In the genomic region with DNA sequence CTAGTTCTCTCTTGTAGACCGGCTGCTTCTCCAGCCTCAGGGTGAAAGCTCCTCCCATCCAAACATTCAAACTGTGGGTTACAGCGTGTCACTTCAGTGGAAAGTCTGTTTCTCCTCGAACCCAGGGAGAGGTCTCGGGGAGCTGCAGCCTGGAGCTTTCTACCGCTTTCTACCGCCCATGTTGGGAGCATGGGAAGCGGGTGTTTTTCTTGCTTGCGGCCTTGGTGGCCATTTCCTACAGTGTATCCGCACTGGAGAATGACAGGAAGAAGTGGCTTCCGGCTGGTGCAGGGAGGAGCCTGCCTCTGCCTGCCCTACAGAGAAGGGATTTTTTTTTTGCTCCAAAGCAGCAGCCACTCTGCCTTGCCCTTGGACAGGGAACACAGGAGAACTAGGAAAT, we compare ENCODE assay signal across 10 cellular contexts. TPM values are rescaled to one million over a fixed set of nuclear protein-coding genes. Genes with fewer than 3 reads are reported as not detected.
DNase-seq lines count a peak whose midpoint lies in the region; ATAC-seq and TF ChIP-seq lines count a peak whose summit lies in the region.
"Had no signal": no experiment of that assay in that cellular context is flagged by ENCODE, and none has a peak within 500 bp of the region (broad histone marks: within the 10 kb centered on the region; RNA-seq: fewer than 3 reads in every experiment).

No MANE protein-coding gene starts in this region.

- H3K4me3 Mint-ChIP-seq in activated T-cell treated with anti-CD3 and anti-CD28 coated beads, Interleukin-2, amount 50 U/mL, for 4 hours: peak overlapping the region; percentile 26

- H3K4me3 ChIP-seq in lower lobe of right lung (no peak overlapping the region), upper lobe of left lung (no peak overlapping the region)

- no peak for TF ChIP-seq EP300 in upper lobe of left lung (IDR thresholded peaks at IDR 0.05)

- no peaks in the 10 kb centered on the region for H3K27me3 Mint-ChIP-seq in activated T-cell treated with anti-CD3 and anti-CD28 coated beads, Interleukin-2, amount 50 U/mL, for 4 hours (ENCODE audit: low read depth)

- no peaks in the 10 kb centered on the region for H3K27me3 ChIP-seq in lower lobe of right lung (ENCODE audit: low read depth)
- no peaks in the 10 kb centered on the region for H3K27me3 ChIP-seq in upper lobe of left lung

- peaks cover 2% of the 10 kb centered on the region for H3K36me3 Mint-ChIP-seq in activated T-cell treated with anti-CD3 and anti-CD28 coated beads, Interleukin-2, amount 50 U/mL, for 4 hours (ENCODE audit: insufficient read depth)

- intact Hi-C loops in lower lobe of right lung (cut with DNase I): no loop called here

- no peaks in the 10 kb centered on the region for H3K9me3 Mint-ChIP-seq in activated T-cell treated with anti-CD3 and anti-CD28 coated beads, Interleukin-2, amount 50 U/mL, for 4 hours

- no peaks in the 10 kb centered on the region for H3K36me3 ChIP-seq in lower lobe of right lung
- H3K36me3 ChIP-seq in upper lobe of left lung: no peaks in the 10 kb centered on the region

- TF ChIP-seq POLR2A in upper lobe of left lung (IDR thresholded peaks at IDR 0.05): no peak

- H3K4me1 ChIP-seq in lower lobe of right lung (peaks cover 22% of the 10 kb centered on the region), upper lobe of left lung (peaks cover 16 to 23% (median 20%) of the 10 kb centered on the region in 4 donors)

- no peak for DNase-seq in activated T-cell treated with anti-CD3 and anti-CD28 coated beads, Interleukin-2, amount 50 U/mL, for 4 hours
- DNase-seq in activated T-cell treated with anti-CD3 and anti-CD28 coated beads for 4 hours (no peak), lower lobe of right lung (no peak), upper lobe of left lung (peak in 1 of 2 donors; percentile 45), amygdala (lab: John Stamatoyannopoulos, UW) (no peak)
- DNase-seq: trophoblast cell had no signal

- H3K27ac ChIP-seq in cingulate gyrus (ENCODE audit: low read depth, low read length) (peak overlapping the region; percentile 43), lower lobe of right lung (peak overlapping the region; percentile 77), upper lobe of left lung (peak overlapping the region; percentile 42 to 85 (median 76))
- H3K27ac ChIP-seq: RWPE1 had no signal

- peak in 1 of 2 donors; percentile 46 for ATAC-seq in activated T-cell treated with anti-CD3 and anti-CD28 coated beads, Interleukin-2, amount 50 U/mL, for 4 hours
- ATAC-seq in lower lobe of right lung (peak; percentile 34 to 47), upper lobe of left lung (ENCODE audit: low FRiP score in 2 of 2) (peak in 1 of 2 donors; percentile 66), HG03139 (IDR thresholded peaks at IDR 0.05; ENCODE audit: unreplicated experiment) (no peak), HG02884 (IDR thresholded peaks at IDR 0.05; ENCODE audit: unreplicated experiment) (no peak)

- peaks cover 61% of the 10 kb centered on the region for H3K4me1 Mint-ChIP-seq in activated T-cell treated with anti-CD3 and anti-CD28 coated beads, Interleukin-2, amount 50 U/mL, for 4 hours (ENCODE audit: low read depth)

- TF ChIP-seq CTCF in lower lobe of right lung (IDR thresholded peaks at IDR 0.05) (no peak), upper lobe of left lung (IDR thresholded peaks at IDR 0.05) (no peak)

- H3K9me3 ChIP-seq in lower lobe of right lung (no peaks in the 10 kb centered on the region), upper lobe of left lung (peaks cover 0 to 5% (median 0%) of the 10 kb centered on the region in 4 donors)

- WGBS in upper lobe of left lung, 2 donors: 55% methylated on average over 9 to 10 of the region's 10 CpGs

RNA-seq across cellular contexts. Expression of a gene that starts 21.2 kb away (rescaled TPM):
- 100 to 1,000 TPM; 179 to 242 (median 210) TPM for total RNA-seq in activated T-cell treated with anti-CD3 and anti-CD28 coated beads, Interleukin-2, amount 50 U/mL, for 4 hours
- 199 TPM for total RNA-seq in lower lobe of right lung
- 100 to 1,000 TPM; 268 to 511 (median 385) TPM for total RNA-seq in upper lobe of left lung

Comparison
In these comparisons a context has a peak if more than half of its experiments do, and no peak if none do; other contexts are left out.
1. ATAC-seq: peak in lower lobe of right lung (2 of 2); none in HG03139 (single experiment) and HG02884 (single experiment).
2. Peak in every context shown above with its lines, with median percentiles within 50 percentile points of each other: H3K27ac ChIP-seq.